ENCODE assay signal across 8 cellular contexts in genomic region chr9:137240841-137241489, GRCh38. TPM values are rescaled to one million over a fixed set of nuclear protein-coding genes. Genes with fewer than 3 reads are reported as not detected.
DNase-seq lines count a peak whose midpoint lies in the region; ATAC-seq and TF ChIP-seq lines count a peak whose summit lies in the region.

Gene TUBB4B (plus strand): TSS chr9:137241287. CDS start chr9:137241361, 74 bp downstream.

- peak; percentile 72 for ATAC-seq in RWPE2 (ENCODE audit: low read depth)
- peak; percentile 82 for ATAC-seq in naive thymus-derived CD8-positive, alpha-beta T cell

- DNase-seq in EH (ENCODE audit: low read depth) (peak; percentile 100), H4 (ENCODE audit: low spot score) (peak; percentile 100), LoVo (ENCODE audit: low spot score) (peak; percentile 99), RWPE2 (ENCODE audit: low spot score) (peak; percentile 99), fibroblast of mammary gland (ENCODE audit: low read depth) (peak; percentile 100)
- peak; percentile 98 for DNase-seq in activated T-helper 2 cell treated with anti-CD3 and anti-CD28 coated beads, Interferon-gamma antibody, Interleukin-2, Interleukin-4, amounts not matched to agents 10 μg/mL and 5 μg/mL and 100 μg/mL, durations not matched to agents 14 hours and 24 hours and 36 hours (ENCODE audit: low spot score)
- DNase-seq in naive thymus-derived CD8-positive, alpha-beta T cell, result peak; percentile 89 to 100 (median 98)
- DNase-seq in stimulated activated naive CD4-positive, alpha-beta T cell (lab: John Stamatoyannopoulos, UW), result peak; percentile 92 to 99 (median 98)

- peaks cover 27% of the 10 kb centered on the region for H3K36me3 Mint-ChIP-seq in activated T-helper 2 cell treated with anti-CD3 and anti-CD28 coated beads, Interferon-gamma antibody, Interleukin-2, Interleukin-4, amounts not matched to agents 10 μg/mL and 5 μg/mL and 100 μg/mL, durations not matched to agents 14 hours and 24 hours and 36 hours (ENCODE audit: low read depth)
- H3K36me3 Mint-ChIP-seq in naive thymus-derived CD8-positive, alpha-beta T cell, result peaks cover 0 to 10% (median 6%) of the 10 kb centered on the region in 3 donors

- H3K27me3 ChIP-seq in RWPE2 (ENCODE audit: insufficient read depth, poor library complexity, severe bottlenecking), result no peaks in the 10 kb centered on the region

- no peaks in the 10 kb centered on the region for H3K9me3 ChIP-seq in RWPE2 (ENCODE audit: severe bottlenecking)

- POLR2A ChIA-PET in naive thymus-derived CD8-positive, alpha-beta T cell (lab: Charles Lee), result interaction anchor here (0.6 to 8.9 kb wide), 37 partner anchors 8 to 1334 kb away, joined by 3 to 139 read pairs (median 5); partner anchors contain the start of genes ANAPC2, CAMSAP1, CYSRT1 and EHMT1

- no peaks in the 10 kb centered on the region for H3K27me3 Mint-ChIP-seq in activated T-helper 2 cell treated with anti-CD3 and anti-CD28 coated beads, Interferon-gamma antibody, Interleukin-2, Interleukin-4, amounts not matched to agents 10 μg/mL and 5 μg/mL and 100 μg/mL, durations not matched to agents 14 hours and 24 hours and 36 hours (ENCODE audit: low read depth)
- peaks cover 0 to 3% (median 0%) of the 10 kb centered on the region in 5 donors for H3K27me3 Mint-ChIP-seq in naive thymus-derived CD8-positive, alpha-beta T cell

- H3K4me1 Mint-ChIP-seq in activated T-helper 2 cell treated with anti-CD3 and anti-CD28 coated beads, Interferon-gamma antibody, Interleukin-2, Interleukin-4, amounts not matched to agents 10 μg/mL and 5 μg/mL and 100 μg/mL, durations not matched to agents 14 hours and 24 hours and 36 hours (ENCODE audit: low read depth), result peaks cover 14% of the 10 kb centered on the region
- peaks cover 7 to 40% (median 30%) of the 10 kb centered on the region in 4 donors for H3K4me1 Mint-ChIP-seq in naive thymus-derived CD8-positive, alpha-beta T cell

- intact Hi-C loops in activated T-helper 2 cell treated with anti-CD3 and anti-CD28 coated beads, Interferon-gamma antibody, Interleukin-2, Interleukin-4, amounts not matched to agents 10 μg/mL and 5 μg/mL and 100 μg/mL, durations not matched to agents 14 hours and 24 hours and 36 hours (cut with micrococcal nuclease), result loop anchor here (1.0 to 5.0 kb wide), 3 partner anchors 14 to 114 kb away; partner anchors contain the start of gene NELFB

- peaks cover 6% of the 10 kb centered on the region for H3K4me1 ChIP-seq in RWPE2 (ENCODE audit: insufficient read depth, poor library complexity, severe bottlenecking)

- TF ChIP-seq CTCF in RWPE2 (IDR thresholded peaks at IDR 0.05; ENCODE audit: poor library complexity, severe bottlenecking) (no peak), fibroblast of mammary gland (conservative IDR thresholded peaks at IDR 0.05; ENCODE audit: control insufficient read depth, insufficient read depth, low read depth, low read length) (no peak)

- no peaks in the 10 kb centered on the region for H3K9me3 Mint-ChIP-seq in activated T-helper 2 cell treated with anti-CD3 and anti-CD28 coated beads, Interferon-gamma antibody, Interleukin-2, Interleukin-4, amounts not matched to agents 10 μg/mL and 5 μg/mL and 100 μg/mL, durations not matched to agents 14 hours and 24 hours and 36 hours
- no peaks in the 10 kb centered on the region for H3K9me3 Mint-ChIP-seq in naive thymus-derived CD8-positive, alpha-beta T cell

- H3K36me3 ChIP-seq in RWPE2 (ENCODE audit: low read depth), result peaks cover 25% of the 10 kb centered on the region

- peak within 1 kb of the TSS; percentile 91 for H3K27ac ChIP-seq in RWPE2 (ENCODE audit: poor library complexity, severe bottlenecking)

- peak within 1 kb of the TSS; percentile 89 for H3K4me3 Mint-ChIP-seq in activated T-helper 2 cell treated with anti-CD3 and anti-CD28 coated beads, Interferon-gamma antibody, Interleukin-2, Interleukin-4, amounts not matched to agents 10 μg/mL and 5 μg/mL and 100 μg/mL, durations not matched to agents 14 hours and 24 hours and 36 hours (ENCODE audit: low read depth)
- H3K4me3 Mint-ChIP-seq in naive thymus-derived CD8-positive, alpha-beta T cell, result peak within 1 kb of the TSS; percentile 84 to 97 (median 92)

- H3K4me3 ChIP-seq in RWPE2 (ENCODE audit: severe bottlenecking) (peak within 1 kb of the TSS; percentile 99), fibroblast of mammary gland (ENCODE audit: control insufficient read depth, low read depth, low read length) (peak within 1 kb of the TSS; percentile 84)

- H3K27ac Mint-ChIP-seq in activated T-helper 2 cell treated with anti-CD3 and anti-CD28 coated beads, Interferon-gamma antibody, Interleukin-2, Interleukin-4, amounts not matched to agents 10 μg/mL and 5 μg/mL and 100 μg/mL, durations not matched to agents 14 hours and 24 hours and 36 hours, result peak within 1 kb of the TSS; percentile 92
- peak within 1 kb of the TSS; percentile 88 to 97 (median 92) for H3K27ac Mint-ChIP-seq in naive thymus-derived CD8-positive, alpha-beta T cell

RNA-seq across cellular contexts. Expression of gene TUBB4B, which starts in this region (rescaled TPM):
- total RNA-seq in H4 (2014; rRNA removed; shearing (Covaris generic)), result 164 and 180 TPM in 2 replicates
- total RNA-seq in activated T-helper 2 cell treated with anti-CD3 and anti-CD28 coated beads, Interferon-gamma antibody, Interleukin-2, Interleukin-4, amounts not matched to agents 10 μg/mL and 5 μg/mL and 100 μg/mL, durations not matched to agents 14 hours and 24 hours and 36 hours, result 357 and 361 TPM in 2 replicates
- 10 to 100 TPM; 60.2 TPM for total RNA-seq in naive thymus-derived CD8-positive, alpha-beta T cell
- polyA plus RNA-seq in naive thymus-derived CD8-positive, alpha-beta T cell, result 10 to 100 TPM; 10.8 to 23.4 (median 22.5) TPM

Comparison
In these comparisons a context has a peak if more than half of its experiments do, and no peak if none do; other contexts are left out.
1. Peak in every context shown above with its lines: DNase-seq, ATAC-seq, H3K4me3 ChIP-seq and H3K27ac ChIP-seq.